Comparison of ENCODE assay signal across 1 cellular context in the genomic region with DNA sequence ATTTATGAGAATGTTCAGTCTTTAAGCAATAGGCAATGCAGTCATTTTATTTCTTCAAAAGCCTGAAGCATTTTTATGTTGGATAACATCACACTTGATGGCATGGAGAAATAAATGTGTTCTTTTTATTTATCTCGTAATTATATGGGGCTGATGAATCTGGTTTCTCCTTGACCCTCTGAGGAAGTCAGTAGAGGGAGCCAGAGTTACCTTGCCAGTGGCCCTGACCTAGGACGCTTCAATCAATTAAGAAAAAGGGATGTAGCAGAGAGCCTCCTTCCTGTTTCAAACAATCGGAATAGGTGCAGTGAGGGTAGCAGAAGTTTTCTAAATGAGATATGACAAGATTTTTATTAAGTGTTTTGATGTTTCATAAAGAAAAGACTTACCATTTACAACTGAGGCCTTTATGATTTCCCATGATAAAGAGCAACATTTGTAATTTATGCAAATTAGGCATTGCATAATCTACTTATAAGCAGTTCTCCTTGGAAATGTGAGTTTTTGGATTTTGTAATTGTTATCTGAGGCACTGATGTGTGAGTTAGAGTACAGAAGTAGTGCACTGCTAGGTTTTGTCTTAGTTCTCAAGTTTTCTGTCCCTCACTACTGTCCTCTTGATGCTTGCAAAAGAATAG.
TF ChIP-seq lines count a peak whose summit lies in the region.

No MANE protein-coding gene starts in this region.

TF ChIP-seq in endothelial cell of umbilical vein, 7 proteins besides CTCF, POLR2A, EP300 and RAD21 (continued from another document):
- no peak for TF ChIP-seq EZH2 (IDR thresholded peaks at IDR 0.05; ENCODE audit: borderline replicate concordance, low read depth, low read length, severe bottlenecking)
- no peak for TF ChIP-seq MYC (IDR thresholded peaks at IDR 0.05; ENCODE audit: low read depth, low read length)
- TF ChIP-seq, protein P1, sequence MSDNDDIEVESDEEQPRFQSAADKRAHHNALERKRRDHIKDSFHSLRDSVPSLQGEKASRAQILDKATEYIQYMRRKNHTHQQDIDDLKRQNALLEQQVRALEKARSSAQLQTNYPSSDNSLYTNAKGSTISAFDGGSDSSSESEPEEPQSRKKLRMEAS (IDR thresholded peaks at IDR 0.05; ENCODE audit: insufficient read depth, insufficient read length), result no peak
